Comparison of ENCODE assay signal across 1 cellular context in genomic region chr1:205294914-205295310, GRCh38.
TF ChIP-seq lines count a peak whose summit lies in the region.

No MANE protein-coding gene starts in this region.

TF ChIP-seq in GM23338, 12 proteins besides CTCF, POLR2A, EP300 and RAD21 (continued from another document):
- TF ChIP-seq ZNF462 (CRISPR knock-in tag; IDR thresholded peaks at IDR 0.05) (no peak), JUNB (IDR thresholded peaks at IDR 0.05; ENCODE audit: unreplicated experiment) (no peak)
